2 cellular contexts compared by ENCODE assay signal in genomic region chr10:34078798-34079470, GRCh38.
TF ChIP-seq lines count a peak whose summit lies in the region.

No MANE protein-coding gene starts in this region.

TF ChIP-seq in IMR-90, 13 proteins besides CTCF, POLR2A, EP300 and RAD21:
- TF ChIP-seq BHLHE40 (IDR thresholded peaks at IDR 0.05; ENCODE audit: low read depth, low read length) (no peak), MAFK (IDR thresholded peaks at IDR 0.05; ENCODE audit: low read depth, low read length) (no peak), USF2 (IDR thresholded peaks at IDR 0.05; ENCODE audit: low read depth, low read length) (no peak), RCOR1 (IDR thresholded peaks at IDR 0.05; ENCODE audit: insufficient replicate concordance, low read length) (no peak), MXI1 (IDR thresholded peaks at IDR 0.05; ENCODE audit: borderline replicate concordance, low read depth, low read length) (no peak), CHD1 (IDR thresholded peaks at IDR 0.05; ENCODE audit: low read depth, low read length) (no peak), CEBPB (IDR thresholded peaks at IDR 0.05; ENCODE audit: low read depth, low read length) (no peak), RFX5 (IDR thresholded peaks at IDR 0.05; ENCODE audit: low read depth, low read length) (no peak)
- TF ChIP-seq, protein P1, sequence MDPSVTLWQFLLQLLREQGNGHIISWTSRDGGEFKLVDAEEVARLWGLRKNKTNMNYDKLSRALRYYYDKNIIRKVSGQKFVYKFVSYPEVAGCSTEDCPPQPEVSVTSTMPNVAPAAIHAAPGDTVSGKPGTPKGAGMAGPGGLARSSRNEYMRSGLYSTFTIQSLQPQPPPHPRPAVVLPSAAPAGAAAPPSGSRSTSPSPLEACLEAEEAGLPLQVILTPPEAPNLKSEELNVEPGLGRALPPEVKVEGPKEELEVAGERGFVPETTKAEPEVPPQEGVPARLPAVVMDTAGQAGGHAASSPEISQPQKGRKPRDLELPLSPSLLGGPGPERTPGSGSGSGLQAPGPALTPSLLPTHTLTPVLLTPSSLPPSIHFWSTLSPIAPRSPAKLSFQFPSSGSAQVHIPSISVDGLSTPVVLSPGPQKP (IDR thresholded peaks at IDR 0.05; ENCODE audit: borderline replicate concordance, low read depth, low read length): no peak

TF ChIP-seq in H1, 55 proteins besides CTCF, POLR2A, EP300 and RAD21:
- TF ChIP-seq CBX5 (IDR thresholded peaks at IDR 0.05; ENCODE audit: low read depth, low read length) (no peak), HDAC2 (IDR thresholded peaks at IDR 0.05; ENCODE audit: borderline replicate concordance in 1 of 2, low read depth in 2 of 2, low read length in 2 of 2) (no peak), KDM1A (IDR thresholded peaks at IDR 0.05; ENCODE audit: borderline replicate concordance, low read length) (no peak), POU5F1 (IDR thresholded peaks at IDR 0.05; ENCODE audit: low read depth, low read length) (no peak), SRF (IDR thresholded peaks at IDR 0.05; ENCODE audit: low read depth, low read length) (no peak), TAF7 (optimal IDR thresholded peaks at IDR 0.05; ENCODE audit: borderline replicate concordance, low read depth, low read length) (no peak), HDAC6 (IDR thresholded peaks at IDR 0.05; ENCODE audit: low read depth, low read length) (no peak), JUND (IDR thresholded peaks at IDR 0.05; ENCODE audit: low read length) (no peak), SP2 (IDR thresholded peaks at IDR 0.05; ENCODE audit: low read length) (no peak), ZNF274 (IDR thresholded peaks at IDR 0.05; ENCODE audit: borderline replicate concordance, extremely low read depth, low read length) (no peak), RXRA (IDR thresholded peaks at IDR 0.05; ENCODE audit: insufficient read depth, low read depth, low read length) (no peak), CHD2 (IDR thresholded peaks at IDR 0.05; ENCODE audit: low read length) (no peak), TCF12 (IDR thresholded peaks at IDR 0.05; ENCODE audit: low read depth, low read length) (no peak)
TF ChIP-seq in H1: peak in this region for 0.
